ENCODE assay signal across 8 cellular contexts in genomic region chr16:46689492-46690280, GRCh38. TPM values are rescaled to one million over a fixed set of nuclear protein-coding genes. Genes with fewer than 3 reads are reported as not detected.
DNase-seq lines count a peak whose midpoint lies in the region; ATAC-seq and TF ChIP-seq lines count a peak whose summit lies in the region.

Gene ORC6 (plus strand): TSS chr16:46689659. CDS start chr16:46689706, 47 bp downstream.

- no peaks in the 10 kb centered on the region for H3K36me3 ChIP-seq in right lobe of liver

- no peak for TF ChIP-seq POLR2A in right lobe of liver (IDR thresholded peaks at IDR 0.05)

- peak within 1 kb of the TSS; percentile 89 to 100 (median 99) for H3K27ac ChIP-seq in dorsolateral prefrontal cortex
- H3K27ac ChIP-seq in right lobe of liver, result peak within 1 kb of the TSS; percentile 88 to 96 (median 94)

- under 1% methylated on average over 21 of the region's 73 CpGs for WGBS in right lobe of liver (ENCODE audit: insufficient coverage, low coverage, low lambda C conversion rate, missing lambda C conversion rate)

- peaks cover 0 to 22% (median 9%) of the 10 kb centered on the region in 4 donors for H3K4me1 ChIP-seq in right lobe of liver

- DNase-seq in CD1c-positive myeloid dendritic cell (ENCODE audit: extremely low spot score) (peak; percentile 98), NCI-H748 (lab: John Stamatoyannopoulos, UW; ENCODE audit: unreplicated experiment) (peak; percentile 95), dorsolateral prefrontal cortex (peak; percentile 95 to 99 (median 99)), right lobe of liver (peak; percentile 98 to 99 (median 98))
- peak; percentile 42 to 97 for DNase-seq in activated CD4-positive, alpha-beta T cell treated with anti-CD3 and anti-CD28 coated beads, Interleukin-2, amount 50 U/mL, for 24 hours (ENCODE audit: low read depth in 1 of 2, low spot score in 1 of 2)
- DNase-seq in stimulated activated CD4-positive, alpha-beta T cell treated with anti-CD3 and anti-CD28 coated beads, Interleukin-4, amount 100 ng/mL, for 24 hours, result peak; percentile 99

- ATAC-seq in GM19328 (IDR thresholded peaks at IDR 0.05; ENCODE audit: unreplicated experiment), result peak; percentile 67
- peak; percentile 50 for ATAC-seq in HG03469 (IDR thresholded peaks at IDR 0.05; ENCODE audit: unreplicated experiment)
- ATAC-seq in right lobe of liver, result peak; percentile 84 to 94 (median 90)

- TF ChIP-seq CTCF in dorsolateral prefrontal cortex (IDR thresholded peaks at IDR 0.05 in 54 of 56, conservative IDR thresholded peaks at IDR 0.05 in 2 of 56; ENCODE audit: low read depth in 1 of 56, partially characterized antibody in 56 of 56), result peak in 34 of 56 donors; percentile 4 to 43 (median 25)
- peak in 2 of 4 donors; percentile 7 to 23 for TF ChIP-seq CTCF in right lobe of liver (IDR thresholded peaks at IDR 0.05)

- H3K4me3 ChIP-seq in dorsolateral prefrontal cortex, result peak within 1 kb of the TSS; percentile 64 to 100 (median 93)
- H3K4me3 ChIP-seq in right lobe of liver, result peak within 1 kb of the TSS; percentile 73 to 91 (median 82)

- no peaks in the 10 kb centered on the region for H3K27me3 ChIP-seq in dorsolateral prefrontal cortex
- no peaks in the 10 kb centered on the region for H3K27me3 ChIP-seq in right lobe of liver

- intact Hi-C loops in dorsolateral prefrontal cortex (cut with DNase I), result loop anchor here (2.0 to 10.0 kb wide), 5 partner anchors 105 to 225 kb away; partner anchors contain the start of gene C16orf87 (in 2 of the 2)
- intact Hi-C loops in right lobe of liver (cut with DNase I), result no loop called here

- no peaks in the 10 kb centered on the region for H3K9me3 ChIP-seq in right lobe of liver

RNA-seq across cellular contexts. Expression of gene ORC6, which starts in this region (rescaled TPM):
- 10 to 100 TPM in 8 of 120 experiments, 1 to 10 TPM in 112; 3.2 to 11.8 (median 7.2) TPM for total RNA-seq in dorsolateral prefrontal cortex
- 1 to 10 TPM in 2 of 6 experiments, under 1 TPM in 4; 0.18 to 4.8 (median 0.76) TPM for total RNA-seq in right lobe of liver

Comparison
In these comparisons a context has a peak if more than half of its experiments do, and no peak if none do; other contexts are left out.
1. Peak in every context shown above with its lines: DNase-seq, ATAC-seq, H3K4me3 ChIP-seq and H3K27ac ChIP-seq.
2. intact Hi-C loops: an anchor here in dorsolateral prefrontal cortex (2.0 to 10.0 kb wide); none called in right lobe of liver.